ENCODE assay signal across 1 cellular context in the genomic region with DNA sequence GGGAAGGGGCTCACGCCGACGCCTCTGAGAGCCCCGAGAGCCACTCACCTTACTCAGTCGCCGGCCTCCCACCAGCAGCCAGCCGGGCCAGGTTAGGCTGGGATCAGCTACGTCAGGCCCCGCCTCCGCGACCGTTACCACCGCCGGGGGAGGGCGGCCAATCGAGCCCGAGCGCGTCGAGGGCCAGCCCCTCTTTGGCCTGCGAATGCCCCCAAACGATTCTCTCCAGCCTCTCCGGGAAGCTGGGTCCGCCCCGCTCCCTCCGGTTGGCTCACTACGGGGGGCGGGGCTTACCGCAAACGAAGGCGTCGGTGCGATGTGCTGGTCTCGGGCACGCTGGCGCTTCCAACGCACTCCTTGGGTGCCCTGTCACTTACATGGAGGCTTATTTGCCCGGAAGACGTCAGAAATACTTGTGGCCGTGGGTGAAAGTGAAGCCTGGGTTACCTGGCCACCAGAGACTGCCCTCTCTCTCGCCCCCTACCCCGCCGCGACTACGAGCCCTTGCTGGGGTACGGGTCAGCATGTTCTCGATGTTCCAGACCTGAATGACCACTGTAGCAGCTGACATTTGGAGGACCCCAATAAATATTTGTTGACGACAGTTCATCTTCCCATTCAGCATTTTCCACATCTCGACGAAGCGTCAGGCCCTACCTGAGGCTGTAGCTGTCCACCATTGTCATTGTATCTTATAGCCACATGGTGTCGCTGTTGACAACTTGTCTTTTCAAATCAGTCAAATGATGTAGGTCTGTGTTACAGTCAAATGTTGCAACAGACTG.
TF ChIP-seq lines count a peak whose summit lies in the region.

TSS of gene CEP70 (minus strand) at position 111 of the 785 bp plus-strand sequence. CDS start 21,333 bp downstream, outside the sequence.

TF ChIP-seq in K562, 482 proteins besides CTCF, POLR2A, EP300 and RAD21 (continued from another document and continues in another):
- TF ChIP-seq CREB3L1 (IDR thresholded peaks at IDR 0.05; ENCODE audit: borderline replicate concordance, low read depth) (peak; percentile 65; the same call in 1 of the 2 replicates), CCNT2 (IDR thresholded peaks at IDR 0.05; ENCODE audit: borderline replicate concordance, extremely low read depth, insufficient read length, low read depth, low read length) (peak; percentile 72), ZNF408 (CRISPR knock-in tag; IDR thresholded peaks at IDR 0.05; ENCODE audit: low read depth) (no peak), TAF7 (tag; IDR thresholded peaks at IDR 0.05) (no peak), PML (IDR thresholded peaks at IDR 0.05; ENCODE audit: low read length) (peak; percentile 57; the same call in 1 of the 2 replicates), ZNF140 (CRISPR knock-in tag; IDR thresholded peaks at IDR 0.05) (no peak), SMARCA4 (IDR thresholded peaks at IDR 0.05) (no peak), EWSR1 (IDR thresholded peaks at IDR 0.05; ENCODE audit: borderline replicate concordance, low read depth, partially characterized antibody) (no peak), ZNF639 (CRISPR knock-in tag; conservative IDR thresholded peaks at IDR 0.05 in 1 of 2, IDR thresholded peaks at IDR 0.05 in 1 of 2) (peak in 1 of 2 experiments; percentile 58; a peak in 2 of 4 replicates), ESRRA (IDR thresholded peaks at IDR 0.05; ENCODE audit: borderline replicate concordance, low read depth) (peak; percentile 76; the same call in 1 of the 2 replicates), MTA2 (IDR thresholded peaks at IDR 0.05; ENCODE audit: low read depth) (no peak), JUNB (CRISPR knock-in tag; conservative IDR thresholded peaks at IDR 0.05) (no peak), ZNF766 (CRISPR knock-in tag; conservative IDR thresholded peaks at IDR 0.05) (no peak), MLLT1 (IDR thresholded peaks at IDR 0.05) (peak in 1 of 2 experiments; percentile 99; a peak in 2 of 4 replicates), JUN (IDR thresholded peaks at IDR 0.05; ENCODE audit: borderline replicate concordance, low read depth, low read length) (no peak), JUN (CRISPR knock-in tag; IDR thresholded peaks at IDR 0.05; ENCODE audit: borderline replicate concordance) (no peak; the same call in 1 of the 2 replicates), CHD7 (IDR thresholded peaks at IDR 0.05; ENCODE audit: low read depth, low read length) (no peak), TARDBP (IDR thresholded peaks at IDR 0.05) (no peak), ZNF592 (IDR thresholded peaks at IDR 0.05) (peak; percentile 57; the same call in 1 of the 2 replicates), KAT7 (CRISPR knock-in tag; IDR thresholded peaks at IDR 0.05; ENCODE audit: borderline replicate concordance) (no peak), FOS (IDR thresholded peaks at IDR 0.05; ENCODE audit: extremely low read depth, insufficient read length) (no peak), FOXP1 (CRISPR knock-in tag; IDR thresholded peaks at IDR 0.05) (peak; percentile 20; the same call in 1 of the 2 replicates), MAFK (IDR thresholded peaks at IDR 0.05; ENCODE audit: low read length) (peak; percentile 9; the same call in 1 of the 2 replicates), ZFP36 (IDR thresholded peaks at IDR 0.05; ENCODE audit: low read depth, low read length, partially characterized antibody) (peak; percentile 16), NFIC (IDR thresholded peaks at IDR 0.05) (0 out of 2 replicates have a peak, but pooled peaks have one; percentile 14), SRSF3 (IDR thresholded peaks at IDR 0.05; ENCODE audit: insufficient read depth, low read length) (no peak), ARNT (IDR thresholded peaks at IDR 0.05) (no peak), TAF15 (IDR thresholded peaks at IDR 0.05; ENCODE audit: low read depth, low read length) (no peak)
- TF ChIP-seq, protein P1, sequence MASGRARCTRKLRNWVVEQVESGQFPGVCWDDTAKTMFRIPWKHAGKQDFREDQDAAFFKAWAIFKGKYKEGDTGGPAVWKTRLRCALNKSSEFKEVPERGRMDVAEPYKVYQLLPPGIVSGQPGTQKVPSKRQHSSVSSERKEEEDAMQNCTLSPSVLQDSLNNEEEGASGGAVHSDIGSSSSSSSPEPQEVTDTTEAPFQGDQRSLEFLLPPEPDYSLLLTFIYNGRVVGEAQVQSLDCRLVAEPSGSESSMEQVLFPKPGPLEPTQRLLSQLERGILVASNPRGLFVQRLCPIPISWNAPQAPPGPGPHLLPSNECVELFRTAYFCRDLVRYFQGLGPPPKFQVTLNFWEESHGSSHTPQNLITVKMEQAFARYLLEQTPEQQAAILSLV (tag; IDR thresholded peaks at IDR 0.05): no peak
- TF ChIP-seq, protein P2, sequence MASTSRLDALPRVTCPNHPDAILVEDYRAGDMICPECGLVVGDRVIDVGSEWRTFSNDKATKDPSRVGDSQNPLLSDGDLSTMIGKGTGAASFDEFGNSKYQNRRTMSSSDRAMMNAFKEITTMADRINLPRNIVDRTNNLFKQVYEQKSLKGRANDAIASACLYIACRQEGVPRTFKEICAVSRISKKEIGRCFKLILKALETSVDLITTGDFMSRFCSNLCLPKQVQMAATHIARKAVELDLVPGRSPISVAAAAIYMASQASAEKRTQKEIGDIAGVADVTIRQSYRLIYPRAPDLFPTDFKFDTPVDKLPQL (IDR thresholded peaks at IDR 0.05; ENCODE audit: extremely low read depth, insufficient read length): no peak
